ENCODE assay signal across 8 cellular contexts in the genomic region with DNA sequence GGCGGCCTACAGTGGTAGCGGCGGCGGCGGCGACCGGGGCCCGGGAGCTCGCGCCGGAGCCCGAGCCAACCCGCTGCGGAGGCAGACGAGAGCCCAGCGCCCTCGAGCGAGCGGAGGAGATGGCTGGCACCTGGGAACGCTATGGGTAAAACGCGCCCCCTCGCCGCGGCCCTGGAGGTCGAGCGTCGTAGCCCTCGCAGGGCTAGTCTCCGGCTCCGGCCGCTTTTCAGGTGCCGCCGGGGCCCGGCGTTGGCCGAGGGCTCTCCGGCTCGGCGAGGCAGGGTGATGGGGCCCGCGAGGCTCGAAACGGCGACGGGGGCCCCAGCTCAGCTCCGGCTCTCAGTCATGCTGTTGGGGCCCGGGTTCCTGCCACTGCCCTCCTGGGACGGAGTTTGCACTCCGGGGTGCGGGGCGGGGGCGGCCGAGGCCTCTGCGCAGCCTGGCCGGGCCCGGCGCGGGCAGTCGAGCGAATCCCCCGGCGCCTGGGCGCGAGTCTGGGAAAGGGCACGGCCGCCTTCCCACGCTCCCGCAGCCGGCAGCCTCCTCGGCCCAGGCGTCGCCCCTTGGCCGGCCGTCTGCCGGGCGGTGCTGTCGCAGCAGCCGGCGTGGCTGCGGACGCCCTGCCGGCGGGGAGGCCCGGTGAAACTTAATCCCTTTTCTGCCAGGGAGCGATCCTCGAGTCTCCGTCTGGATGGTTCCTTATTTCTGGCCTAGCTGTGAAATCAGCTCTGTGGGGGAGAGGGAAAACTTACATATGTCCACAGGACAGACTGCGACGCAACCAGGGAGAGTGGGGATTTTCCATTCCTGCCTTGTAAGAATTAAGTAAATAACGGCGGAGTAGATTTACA. TPM values are rescaled to one million over a fixed set of nuclear protein-coding genes. Genes with fewer than 3 reads are reported as not detected.
DNase-seq lines count a peak whose midpoint lies in the region; ATAC-seq, FAIRE-seq and TF ChIP-seq lines count a peak whose summit lies in the region.

No MANE protein-coding gene starts in this region.

- H3K9ac ChIP-seq in SK-N-SH (no peak overlapping the region), astrocyte (ENCODE audit: low read length) (peak overlapping the region; percentile 73)

- H3K36me3 Mint-ChIP-seq in astrocyte (ENCODE audit: low read depth, unreplicated experiment): no peaks in the 10 kb centered on the region

- no peaks in the 10 kb centered on the region for H3F3A ChIP-seq in SK-N-SH (replicated peaks; ENCODE audit: insufficient read depth)

- intact Hi-C loops in sciatic nerve (cut with DNase I): no loop called here

- POLR2A ChIA-PET in SK-N-SH (lab: Yijun Ruan, JAX): no interaction called here

- peak overlapping the region; percentile 50 for H3K4me2 ChIP-seq in SK-N-SH
- H3K4me2 ChIP-seq in astrocyte (ENCODE audit: low read length): peak overlapping the region; percentile 82

- no peaks in the 10 kb centered on the region for H3K36me3 ChIP-seq in SK-N-SH (replicated peaks in 1 of 2; ENCODE audit: control insufficient read depth in 1 of 2, insufficient read depth in 2 of 2, low read length in 1 of 2)
- no peaks in the 10 kb centered on the region for H3K36me3 ChIP-seq in astrocyte (ENCODE audit: insufficient read depth, low read length)
- no peaks in the 10 kb centered on the region for H3K36me3 ChIP-seq in iPS DF 6.9 (ENCODE audit: control insufficient read depth, insufficient read depth, low read length)

- peaks cover 8% of the 10 kb centered on the region for H3K4me1 Mint-ChIP-seq in astrocyte (ENCODE audit: low read depth, unreplicated experiment)

- TF ChIP-seq EP300 in SK-N-SH (IDR thresholded peaks at IDR 0.05; ENCODE audit: borderline replicate concordance in 1 of 2, low read depth in 1 of 2, low read length in 1 of 2): no peak

- no peaks in the 10 kb centered on the region for H3K9me3 Mint-ChIP-seq in astrocyte (ENCODE audit: unreplicated experiment)

- H3K9me3 ChIP-seq in SK-N-SH: no peaks in the 10 kb centered on the region
- H3K9me3 ChIP-seq in astrocyte (ENCODE audit: insufficient read depth, low read depth, low read length): no peaks in the 10 kb centered on the region
- no peaks in the 10 kb centered on the region for H3K9me3 ChIP-seq in iPS DF 6.9 (ENCODE audit: control insufficient read depth, insufficient read depth, low read length)

- CTCF ChIA-PET in SK-N-SH (lab: Yijun Ruan, JAX): no interaction called here

- H3K4me3 Mint-ChIP-seq in astrocyte (ENCODE audit: unreplicated experiment): peak overlapping the region; percentile 91

- 12% methylated on average over 15 of the region's 92 CpGs for WGBS in SK-N-SH (ENCODE audit: low lambda C conversion rate)
- WGBS in iPS DF 6.9 (ENCODE audit: insufficient coverage, insufficient read length): no CpG with 5 or more reads among the region's 92 CpGs

- H3K27ac ChIP-seq in SK-N-SH (ENCODE audit: low read depth in 2 of 2, low read length in 1 of 2) (no peak overlapping the region), astrocyte (ENCODE audit: low read depth, low read length) (peak overlapping the region; percentile 47), iPS DF 6.9 (ENCODE audit: low read length) (no peak overlapping the region)

- H3K4me3 ChIP-seq in SK-N-SH (ENCODE audit: low read depth in 2 of 2, low read length in 1 of 2) (peak overlapping the region; percentile 19 to 34; a peak in 2 of 4 replicates), astrocyte (ENCODE audit: insufficient read depth, low read depth, low read length) (peak overlapping the region; percentile 46), iPS DF 6.9 (ENCODE audit: low read length) (peak overlapping the region; percentile 37; the same call in 1 of the 2 replicates)

- no peak for TF ChIP-seq RAD21 in SK-N-SH (IDR thresholded peaks at IDR 0.05; ENCODE audit: low read length)

- H3K4me1 ChIP-seq in SK-N-SH (ENCODE audit: control insufficient read depth in 1 of 2, insufficient read depth in 2 of 2, low read depth in 1 of 2, low read length in 1 of 2) (no peaks in the 10 kb centered on the region), astrocyte (ENCODE audit: insufficient read depth, low read length) (peaks cover 4% of the 10 kb centered on the region), iPS DF 6.9 (ENCODE audit: control insufficient read depth, insufficient read depth, low read length) (peaks cover 1% of the 10 kb centered on the region; the same call in 1 of the 2 replicates)

- H4K20me1 ChIP-seq in SK-N-SH (ENCODE audit: insufficient read depth): no peaks in the 10 kb centered on the region
- no peaks in the 10 kb centered on the region for H4K20me1 ChIP-seq in astrocyte (ENCODE audit: insufficient read depth, low read length)

- ATAC-seq in HG03342 (IDR thresholded peaks at IDR 0.05; ENCODE audit: unreplicated experiment): peak; percentile 59
- ATAC-seq in sciatic nerve: peak; percentile 47

- DNase-seq in NCI-H345 (lab: John Stamatoyannopoulos, UW) (peak; percentile 37), NCI-H345 treated with DMSO at 0.1 percent for 48 hours (lab: John Stamatoyannopoulos, UW; ENCODE audit: unreplicated experiment) (no peak), SK-N-SH (peak; percentile 63), astrocyte (ENCODE audit: low read depth) (peak; percentile 41), iPS DF 6.9 (ENCODE audit: low read depth, low spot score) (no peak), sciatic nerve (ENCODE audit: low spot score) (peak; percentile 65), cortex of kidney (lab: John Stamatoyannopoulos, UW) (no peak)

- TF ChIP-seq CTCF in SK-N-SH (IDR thresholded peaks at IDR 0.05): no peak
- no peak for TF ChIP-seq CTCF in astrocyte (IDR thresholded peaks at IDR 0.05; ENCODE audit: insufficient read depth, low read depth, low read length)

- no peaks in the 10 kb centered on the region for H3K27me3 Mint-ChIP-seq in astrocyte (ENCODE audit: low read depth, unreplicated experiment)

- H2AFZ ChIP-seq in SK-N-SH (ENCODE audit: low read depth) (no peak overlapping the region), astrocyte (ENCODE audit: low read depth, low read length) (peak overlapping the region; percentile 75)

- H3K27me3 ChIP-seq in SK-N-SH (ENCODE audit: insufficient read depth) (peaks cover 8% of the 10 kb centered on the region; the same call in 1 of the 2 replicates), astrocyte (ENCODE audit: insufficient read depth, low read length) (no peaks in the 10 kb centered on the region), iPS DF 6.9 (ENCODE audit: control insufficient read depth, insufficient read depth, low read length) (peaks cover 10% of the 10 kb centered on the region)

- no peaks in the 10 kb centered on the region for H3K9me2 ChIP-seq in SK-N-SH

- peak overlapping the region; percentile 91 for H3K27ac Mint-ChIP-seq in astrocyte (ENCODE audit: unreplicated experiment)

- H3K79me2 ChIP-seq in SK-N-SH (ENCODE audit: insufficient read depth) (no peaks in the 10 kb centered on the region), astrocyte (ENCODE audit: insufficient read depth, low read length) (no peaks in the 10 kb centered on the region)

- FAIRE-seq in astrocyte (lab: Jason Lieb, UNC): no peak

TF ChIP-seq in SK-N-SH, 30 proteins besides CTCF, POLR2A, EP300 and RAD21 (continues in another document):
- TF ChIP-seq FOXM1 (IDR thresholded peaks at IDR 0.05; ENCODE audit: low read depth): no peak
- TF ChIP-seq, protein P1, sequence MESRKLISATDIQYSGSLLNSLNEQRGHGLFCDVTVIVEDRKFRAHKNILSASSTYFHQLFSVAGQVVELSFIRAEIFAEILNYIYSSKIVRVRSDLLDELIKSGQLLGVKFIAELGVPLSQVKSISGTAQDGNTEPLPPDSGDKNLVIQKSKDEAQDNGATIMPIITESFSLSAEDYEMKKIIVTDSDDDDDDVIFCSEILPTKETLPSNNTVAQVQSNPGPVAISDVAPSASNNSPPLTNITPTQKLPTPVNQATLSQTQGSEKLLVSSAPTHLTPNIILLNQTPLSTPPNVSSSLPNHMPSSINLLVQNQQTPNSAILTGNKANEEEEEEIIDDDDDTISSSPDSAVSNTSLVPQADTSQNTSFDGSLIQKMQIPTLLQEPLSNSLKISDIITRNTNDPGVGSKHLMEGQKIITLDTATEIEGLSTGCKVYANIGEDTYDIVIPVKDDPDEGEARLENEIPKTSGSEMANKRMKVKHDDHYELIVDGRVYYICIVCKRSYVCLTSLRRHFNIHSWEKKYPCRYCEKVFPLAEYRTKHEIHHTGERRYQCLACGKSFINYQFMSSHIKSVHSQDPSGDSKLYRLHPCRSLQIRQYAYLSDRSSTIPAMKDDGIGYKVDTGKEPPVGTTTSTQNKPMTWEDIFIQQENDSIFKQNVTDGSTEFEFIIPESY (IDR thresholded peaks at IDR 0.05; ENCODE audit: borderline replicate concordance, low read depth): no peak
- TF ChIP-seq, protein P2, sequence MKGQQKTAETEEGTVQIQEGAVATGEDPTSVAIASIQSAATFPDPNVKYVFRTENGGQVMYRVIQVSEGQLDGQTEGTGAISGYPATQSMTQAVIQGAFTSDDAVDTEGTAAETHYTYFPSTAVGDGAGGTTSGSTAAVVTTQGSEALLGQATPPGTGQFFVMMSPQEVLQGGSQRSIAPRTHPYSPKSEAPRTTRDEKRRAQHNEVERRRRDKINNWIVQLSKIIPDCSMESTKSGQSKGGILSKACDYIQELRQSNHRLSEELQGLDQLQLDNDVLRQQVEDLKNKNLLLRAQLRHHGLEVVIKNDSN (IDR thresholded peaks at IDR 0.05; ENCODE audit: borderline replicate concordance, low read depth): no peak
- TF ChIP-seq TEAD4 (IDR thresholded peaks at IDR 0.05; ENCODE audit: borderline replicate concordance, insufficient read depth): no peak
- TF ChIP-seq FOXJ3 (CRISPR knock-in tag; IDR thresholded peaks at IDR 0.05): no peak
- no peak for TF ChIP-seq CHD2 (IDR thresholded peaks at IDR 0.05; ENCODE audit: low read length, partially characterized antibody)
- no peak for TF ChIP-seq RCOR1 (IDR thresholded peaks at IDR 0.05; ENCODE audit: low read length)

RNA-seq across cellular contexts. Expression of a gene that starts 0.8 kb away (rescaled TPM):
- 0.16 and 0.18 TPM in 2 replicates for polyA plus RNA-seq in SK-N-SH (2012; rRNA removed)
- 0.12 and 0.14 TPM in 2 replicates for polyA plus RNA-seq in SK-N-SH (2012; cell fraction: cytosol; rRNA removed)
- 0.16 and 0.25 TPM in 2 replicates for polyA plus RNA-seq in SK-N-SH (2012; cell fraction: nucleus; rRNA removed)
- total RNA-seq in astrocyte: 11.1 and 12.9 TPM in 2 replicates
- total RNA-seq in sciatic nerve: 26.7 TPM

RNA-seq across cellular contexts. Expression of a gene that starts 49.0 kb away (rescaled TPM):
- not detected in 2 replicates for polyA plus RNA-seq in SK-N-SH (2012; rRNA removed)
- not detected in 2 replicates for polyA plus RNA-seq in SK-N-SH (2012; cell fraction: cytosol; rRNA removed)
- not detected in 2 replicates for polyA plus RNA-seq in SK-N-SH (2012; cell fraction: nucleus; rRNA removed)
- total RNA-seq in astrocyte (not detected in 2 replicates), sciatic nerve (not detected)

RNA-seq across cellular contexts. Expression of a gene that starts 50.9 kb away (rescaled TPM):
- polyA plus RNA-seq in SK-N-SH (2012; rRNA removed): 9.2 and 10.4 TPM in 2 replicates
- polyA plus RNA-seq in SK-N-SH (2012; cell fraction: cytosol; rRNA removed): 8.4 and 9.8 TPM in 2 replicates
- polyA plus RNA-seq in SK-N-SH (2012; cell fraction: nucleus; rRNA removed): 14.6 and 18.5 TPM in 2 replicates
- total RNA-seq in astrocyte (30.7 and 35.4 TPM in 2 replicates), sciatic nerve (93.5 TPM)

Comparison
In these comparisons a context has a peak if more than half of its experiments do, and no peak if none do; other contexts are left out.
1. DNase-seq: peak in NCI-H345 (single experiment), SK-N-SH (single experiment), astrocyte (single experiment) and sciatic nerve (single experiment); none in NCI-H345 treated with DMSO at 0.1 percent for 48 hours (single experiment), iPS DF 6.9 (single experiment) and cortex of kidney (single experiment).
2. Peak in every context shown above with its lines, with median percentiles within 50 percentile points of each other: H3K4me3 ChIP-seq.